Comparison of ENCODE assay signal across 1 cellular context in genomic region chr1:22077728-22078127, GRCh38.
TF ChIP-seq lines count a peak whose summit lies in the region.

No MANE protein-coding gene starts in this region.

TF ChIP-seq in K562, 482 proteins besides CTCF, POLR2A, EP300 and RAD21 (continued from another document):
- TF ChIP-seq, protein P1, sequence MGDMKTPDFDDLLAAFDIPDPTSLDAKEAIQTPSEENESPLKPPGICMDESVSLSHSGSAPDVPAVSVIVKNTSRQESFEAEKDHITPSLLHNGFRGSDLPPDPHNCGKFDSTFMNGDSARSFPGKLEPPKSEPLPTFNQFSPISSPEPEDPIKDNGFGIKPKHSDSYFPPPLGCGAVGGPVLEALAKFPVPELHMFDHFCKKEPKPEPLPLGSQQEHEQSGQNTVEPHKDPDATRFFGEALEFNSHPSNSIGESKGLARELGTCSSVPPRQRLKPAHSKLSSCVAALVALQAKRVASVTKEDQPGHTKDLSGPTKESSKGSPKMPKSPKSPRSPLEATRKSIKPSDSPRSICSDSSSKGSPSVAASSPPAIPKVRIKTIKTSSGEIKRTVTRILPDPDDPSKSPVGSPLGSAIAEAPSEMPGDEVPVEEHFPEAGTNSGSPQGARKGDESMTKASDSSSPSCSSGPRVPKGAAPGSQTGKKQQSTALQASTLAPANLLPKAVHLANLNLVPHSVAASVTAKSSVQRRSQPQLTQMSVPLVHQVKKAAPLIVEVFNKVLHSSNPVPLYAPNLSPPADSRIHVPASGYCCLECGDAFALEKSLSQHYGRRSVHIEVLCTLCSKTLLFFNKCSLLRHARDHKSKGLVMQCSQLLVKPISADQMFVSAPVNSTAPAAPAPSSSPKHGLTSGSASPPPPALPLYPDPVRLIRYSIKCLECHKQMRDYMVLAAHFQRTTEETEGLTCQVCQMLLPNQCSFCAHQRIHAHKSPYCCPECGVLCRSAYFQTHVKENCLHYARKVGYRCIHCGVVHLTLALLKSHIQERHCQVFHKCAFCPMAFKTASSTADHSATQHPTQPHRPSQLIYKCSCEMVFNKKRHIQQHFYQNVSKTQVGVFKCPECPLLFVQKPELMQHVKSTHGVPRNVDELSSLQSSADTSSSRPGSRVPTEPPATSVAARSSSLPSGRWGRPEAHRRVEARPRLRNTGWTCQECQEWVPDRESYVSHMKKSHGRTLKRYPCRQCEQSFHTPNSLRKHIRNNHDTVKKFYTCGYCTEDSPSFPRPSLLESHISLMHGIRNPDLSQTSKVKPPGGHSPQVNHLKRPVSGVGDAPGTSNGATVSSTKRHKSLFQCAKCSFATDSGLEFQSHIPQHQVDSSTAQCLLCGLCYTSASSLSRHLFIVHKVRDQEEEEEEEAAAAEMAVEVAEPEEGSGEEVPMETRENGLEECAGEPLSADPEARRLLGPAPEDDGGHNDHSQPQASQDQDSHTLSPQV (IDR thresholded peaks at IDR 0.05) = no peak
- TF ChIP-seq ZNF124 (CRISPR knock-in tag; IDR thresholded peaks at IDR 0.05) = no peak
- TF ChIP-seq FOXM1 (IDR thresholded peaks at IDR 0.05; ENCODE audit: low read depth) = no peak
- TF ChIP-seq FOXM1 (CRISPR knock-in tag; IDR thresholded peaks at IDR 0.05; ENCODE audit: low read depth) = no peak
- TF ChIP-seq, protein P2, sequence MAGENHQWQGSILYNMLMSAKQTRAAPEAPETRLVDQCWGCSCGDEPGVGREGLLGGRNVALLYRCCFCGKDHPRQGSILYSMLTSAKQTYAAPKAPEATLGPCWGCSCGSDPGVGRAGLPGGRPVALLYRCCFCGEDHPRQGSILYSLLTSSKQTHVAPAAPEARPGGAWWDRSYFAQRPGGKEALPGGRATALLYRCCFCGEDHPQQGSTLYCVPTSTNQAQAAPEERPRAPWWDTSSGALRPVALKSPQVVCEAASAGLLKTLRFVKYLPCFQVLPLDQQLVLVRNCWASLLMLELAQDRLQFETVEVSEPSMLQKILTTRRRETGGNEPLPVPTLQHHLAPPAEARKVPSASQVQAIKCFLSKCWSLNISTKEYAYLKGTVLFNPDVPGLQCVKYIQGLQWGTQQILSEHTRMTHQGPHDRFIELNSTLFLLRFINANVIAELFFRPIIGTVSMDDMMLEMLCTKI (IDR thresholded peaks at IDR 0.05; ENCODE audit: partially characterized antibody) = no peak
- TF ChIP-seq MAZ (CRISPR knock-in tag; conservative IDR thresholded peaks at IDR 0.05 in 1 of 2, IDR thresholded peaks at IDR 0.05 in 1 of 2) = no peak
- no peak for TF ChIP-seq BRF1 (IDR thresholded peaks at IDR 0.05; ENCODE audit: borderline replicate concordance, extremely low read depth, insufficient read length)
- TF ChIP-seq RBM15 (IDR thresholded peaks at IDR 0.05; ENCODE audit: insufficient read depth, low read length) = no peak
